Comparison of ENCODE assay signal across 9 cellular contexts in genomic region chr22:29388759-29389090, GRCh38. TPM values are rescaled to one million over a fixed set of nuclear protein-coding genes. Genes with fewer than 3 reads are reported as not detected.
DNase-seq lines count a peak whose midpoint lies in the region; ATAC-seq, FAIRE-seq and TF ChIP-seq lines count a peak whose summit lies in the region.
"Had no signal": no experiment of that assay in that cellular context is flagged by ENCODE, and none has a peak within 500 bp of the region (broad histone marks: within the 10 kb centered on the region; RNA-seq: fewer than 3 reads in every experiment).

No MANE protein-coding gene starts in this region.

- H3K9me3 Mint-ChIP-seq in activated T-helper 1 cell treated with anti-CD3 and anti-CD28 coated beads, Interleukin-12 subunit alpha, Interleukin-12 subunit beta, Interleukin-2, Interleukin-4 antibody, amounts not matched to agents 30 ng/mL and 10 ng/mL and 1 ng/mL, durations not matched to agents 14 hours and 24 hours and 36 hours: no peaks in the 10 kb centered on the region
- no peaks in the 10 kb centered on the region for H3K9me3 Mint-ChIP-seq in immature natural killer cell

- peaks cover 38% of the 10 kb centered on the region for H3K4me1 Mint-ChIP-seq in activated T-helper 1 cell treated with anti-CD3 and anti-CD28 coated beads, Interleukin-12 subunit alpha, Interleukin-12 subunit beta, Interleukin-2, Interleukin-4 antibody, amounts not matched to agents 30 ng/mL and 10 ng/mL and 1 ng/mL, durations not matched to agents 14 hours and 24 hours and 36 hours (ENCODE audit: low read depth)
- peaks cover 32 to 41% of the 10 kb centered on the region in 2 donors for H3K4me1 Mint-ChIP-seq in immature natural killer cell

- ATAC-seq in thoracic aorta (ENCODE audit: insufficient number of reproducible peaks, low FRiP score, low read depth) (no peak), GM21737 (IDR thresholded peaks at IDR 0.05; ENCODE audit: unreplicated experiment) (no peak)

- peak overlapping the region; percentile 87 for H3K4me3 ChIP-seq in AG04450 (ENCODE audit: low read depth, low read length)
- peak overlapping the region; percentile 20 for H3K4me3 ChIP-seq in H7 (ENCODE audit: insufficient read depth, low read depth, low read length)
- H3K4me3 ChIP-seq in thoracic aorta: peak overlapping the region; percentile 95

- intact Hi-C loops in activated T-helper 1 cell treated with anti-CD3 and anti-CD28 coated beads, Interleukin-12 subunit alpha, Interleukin-12 subunit beta, Interleukin-2, Interleukin-4 antibody, amounts not matched to agents 30 ng/mL and 10 ng/mL and 1 ng/mL, durations not matched to agents 14 hours and 24 hours and 36 hours (cut with micrococcal nuclease): loop anchor here (1.0 to 5.0 kb wide), 4 partner anchors 26 to 165 kb away; partner anchors contain the start of genes GAS2L1 and THOC5

- TF ChIP-seq CTCF in AG04450 (IDR thresholded peaks at IDR 0.05; ENCODE audit: low read depth, low read length) (no peak), thoracic aorta (IDR thresholded peaks at IDR 0.05) (no peak)

- POLR2A ChIA-PET in AG04450 (lab: Yijun Ruan, JAX): interaction anchor here (0.6 kb wide), 1 partner anchor 10 kb away, joined by 8 read pairs; no protein-coding TSS in a partner anchor

- peak overlapping the region; percentile 86 for H3K27ac Mint-ChIP-seq in activated T-helper 1 cell treated with anti-CD3 and anti-CD28 coated beads, Interleukin-12 subunit alpha, Interleukin-12 subunit beta, Interleukin-2, Interleukin-4 antibody, amounts not matched to agents 30 ng/mL and 10 ng/mL and 1 ng/mL, durations not matched to agents 14 hours and 24 hours and 36 hours
- peak overlapping the region; percentile 86 to 96 (median 94) for H3K27ac Mint-ChIP-seq in immature natural killer cell

- peaks cover 17 to 39% of the 10 kb centered on the region in 2 donors for H3K4me1 ChIP-seq in thoracic aorta (ENCODE audit: control insufficient read depth in 1 of 2, low read depth in 2 of 2)

- H3K27me3 ChIP-seq in AG04450 (ENCODE audit: control insufficient read depth, insufficient read depth, low read length): no peaks in the 10 kb centered on the region
- H3K27me3 ChIP-seq in H7 (ENCODE audit: control insufficient read depth, insufficient read depth, low read length): no peaks in the 10 kb centered on the region
- no peaks in the 10 kb centered on the region for H3K27me3 ChIP-seq in thoracic aorta (replicated peaks; ENCODE audit: insufficient read depth)

- peak overlapping the region; percentile 93 for H3K4me3 Mint-ChIP-seq in activated T-helper 1 cell treated with anti-CD3 and anti-CD28 coated beads, Interleukin-12 subunit alpha, Interleukin-12 subunit beta, Interleukin-2, Interleukin-4 antibody, amounts not matched to agents 30 ng/mL and 10 ng/mL and 1 ng/mL, durations not matched to agents 14 hours and 24 hours and 36 hours
- H3K4me3 Mint-ChIP-seq in immature natural killer cell: peak overlapping the region; percentile 91 to 96 (median 94)

- H3K9me3 ChIP-seq in AG04450 (ENCODE audit: control insufficient read depth, insufficient read depth, low read length): no peaks in the 10 kb centered on the region; the same call in 1 of the 2 replicates
- H3K9me3 ChIP-seq in thoracic aorta: no peaks in the 10 kb centered on the region

- H3K36me3 ChIP-seq in H7 (replicated peaks; ENCODE audit: control insufficient read depth, insufficient read depth, low read length): 0 out of 2 replicates have a peak, but pooled peaks cover 2% of the 10 kb centered on the region
- H3K36me3 ChIP-seq in thoracic aorta: no peaks in the 10 kb centered on the region

- CTCF ChIA-PET in AG04450 (lab: Charles Lee): no interaction called here

- H3K27ac ChIP-seq in AG04450 (ENCODE audit: low read depth, low read length): no peak overlapping the region
- peak overlapping the region; percentile 72 to 83 for H3K27ac ChIP-seq in thoracic aorta

- no peak for FAIRE-seq in frontal cortex (lab: Jason Lieb, UNC)
- FAIRE-seq: islet of Langerhans had no signal

- H3K36me3 Mint-ChIP-seq in activated T-helper 1 cell treated with anti-CD3 and anti-CD28 coated beads, Interleukin-12 subunit alpha, Interleukin-12 subunit beta, Interleukin-2, Interleukin-4 antibody, amounts not matched to agents 30 ng/mL and 10 ng/mL and 1 ng/mL, durations not matched to agents 14 hours and 24 hours and 36 hours (ENCODE audit: low read depth): peaks cover 14% of the 10 kb centered on the region
- no peaks in the 10 kb centered on the region for H3K36me3 Mint-ChIP-seq in immature natural killer cell

- H3K27me3 Mint-ChIP-seq in activated T-helper 1 cell treated with anti-CD3 and anti-CD28 coated beads, Interleukin-12 subunit alpha, Interleukin-12 subunit beta, Interleukin-2, Interleukin-4 antibody, amounts not matched to agents 30 ng/mL and 10 ng/mL and 1 ng/mL, durations not matched to agents 14 hours and 24 hours and 36 hours (ENCODE audit: insufficient read depth): no peaks in the 10 kb centered on the region
- peaks cover 2 to 8% (median 2%) of the 10 kb centered on the region in 3 donors for H3K27me3 Mint-ChIP-seq in immature natural killer cell (ENCODE audit: low read depth in 3 of 3)

- DNase-seq in AG04450 (ENCODE audit: low read depth, low spot score) (no peak), H7 (no peak), immature natural killer cell (no peak), thoracic aorta (ENCODE audit: low spot score) (no peak), frontal cortex (ENCODE audit: low spot score in 2 of 2) (no peak), NCI-H2227 (lab: John Stamatoyannopoulos, UW; ENCODE audit: unreplicated experiment) (no peak)
- DNase-seq in activated T-helper 1 cell treated with anti-CD3 and anti-CD28 coated beads, Interleukin-12 subunit alpha, Interleukin-12 subunit beta, Interleukin-2, Interleukin-4 antibody, amounts not matched to agents 30 ng/mL and 10 ng/mL and 1 ng/mL, durations not matched to agents 14 hours and 24 hours and 36 hours (ENCODE audit: low spot score): no peak

RNA-seq across cellular contexts. Expression of gene AP1B1, which starts 0.4 kb away (rescaled TPM):
- polyA plus RNA-seq in AG04450 (2011; rRNA removed) (54.1 and 63.7 TPM in 2 replicates), immature natural killer cell (10 to 100 TPM; 11.8 to 32.4 (median 12.1) TPM)
- polyA minus RNA-seq in AG04450 (2011; rRNA and poly(A)+ RNA removed): 116 and 148 TPM in 2 replicates
- total RNA-seq in H7 (2014; rRNA removed; shearing (Covaris generic)): 119 and 121 TPM in 2 replicates
- total RNA-seq in activated T-helper 1 cell treated with anti-CD3 and anti-CD28 coated beads, Interleukin-12 subunit alpha, Interleukin-12 subunit beta, Interleukin-2, Interleukin-4 antibody, amounts not matched to agents 30 ng/mL and 10 ng/mL and 1 ng/mL, durations not matched to agents 14 hours and 24 hours and 36 hours: 84.0 and 89.5 TPM in 2 replicates
- total RNA-seq in thoracic aorta (10 to 100 TPM; 59.5 to 73.1 TPM), frontal cortex (44.8 TPM)

RNA-seq across cellular contexts. Expression of gene RFPL1, which starts 49.7 kb away (rescaled TPM):
- polyA plus RNA-seq in AG04450 (2011; rRNA removed) (not detected in 2 replicates), immature natural killer cell (not detected)
- not detected in 2 replicates for polyA minus RNA-seq in AG04450 (2011; rRNA and poly(A)+ RNA removed)
- total RNA-seq in H7 (2014; rRNA removed; shearing (Covaris generic)): 0.42 TPM in 1 of 2 replicates, not detected in the other
- not detected in 2 replicates for total RNA-seq in activated T-helper 1 cell treated with anti-CD3 and anti-CD28 coated beads, Interleukin-12 subunit alpha, Interleukin-12 subunit beta, Interleukin-2, Interleukin-4 antibody, amounts not matched to agents 30 ng/mL and 10 ng/mL and 1 ng/mL, durations not matched to agents 14 hours and 24 hours and 36 hours
- total RNA-seq in thoracic aorta (not detected), frontal cortex (under 0.01 TPM)

Comparison
In these comparisons a context has a peak if more than half of its experiments do, and no peak if none do; other contexts are left out.
1. H3K4me3 ChIP-seq: peak in every context shown above with its lines; median percentile 95 in thoracic aorta; 87 in AG04450; 20 in H7.